Comparison of ENCODE assay signal across 8 cellular contexts in the genomic region with DNA sequence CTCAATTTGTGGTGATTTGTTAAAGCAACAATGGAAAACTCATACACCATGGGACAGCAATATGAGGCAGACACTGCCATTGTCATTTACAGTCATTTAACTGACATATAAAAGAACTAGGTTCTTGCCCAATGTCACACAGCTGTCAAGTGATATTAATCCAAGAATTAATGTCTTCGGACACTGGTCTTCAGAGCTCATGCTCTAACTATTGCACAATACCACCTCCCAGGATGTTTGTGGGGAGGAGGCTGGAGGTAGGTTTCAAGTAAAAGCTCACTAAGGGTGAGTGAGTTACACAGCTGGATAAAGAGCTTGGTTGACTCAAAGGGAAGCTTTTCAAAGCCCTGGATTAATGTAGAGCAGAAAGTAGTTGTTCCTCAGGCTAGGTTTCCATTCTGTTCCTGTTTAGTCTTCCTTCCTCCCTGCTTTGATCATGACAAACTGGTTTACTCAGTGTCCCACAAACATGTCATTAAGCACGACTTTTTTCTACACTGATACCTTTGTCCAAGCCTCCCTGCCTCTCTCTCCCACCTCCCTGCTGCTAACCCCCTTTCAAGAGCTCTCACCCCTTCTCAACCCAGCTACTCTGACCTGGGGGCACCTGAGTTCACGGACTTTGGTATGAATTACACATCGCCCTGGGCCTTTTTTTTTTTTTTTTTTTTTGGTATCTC. TPM values are rescaled to one million over a fixed set of nuclear protein-coding genes. Genes with fewer than 3 reads are reported as not detected.
A peak's percentile ranks its signal among the peaks of the same experiment; 100 is the strongest.
DNase-seq lines count a peak whose midpoint lies in the region; ATAC-seq, FAIRE-seq and TF ChIP-seq lines count a peak whose summit lies in the region.

No MANE protein-coding gene starts in this region.

- H3K4me1 ChIP-seq in GM23338 (ENCODE audit: insufficient read depth) (peaks cover 13% of the 10 kb centered on the region; the same call in 1 of the 2 replicates), neuron (ENCODE audit: insufficient read depth, low read length) (peaks cover 12% of the 10 kb centered on the region), A673 (ENCODE audit: insufficient read depth, low read length, poor library complexity, severe bottlenecking) (peaks cover 8% of the 10 kb centered on the region)

- TF ChIP-seq CTCF in GM23338 (conservative IDR thresholded peaks at IDR 0.05; ENCODE audit: low read depth in 2 of 2) (no peak), NB4 (IDR thresholded peaks at IDR 0.05; ENCODE audit: low read depth, low read length) (no peak), bronchial epithelial cell (IDR thresholded peaks at IDR 0.05; ENCODE audit: insufficient read depth, low read length, severe bottlenecking) (no peak), A673 (conservative IDR thresholded peaks at IDR 0.05; ENCODE audit: low read depth, low read length) (no peak)

- H3K4me3 ChIP-seq in GM23338 (no peak overlapping the region), NB4 (ENCODE audit: low read depth, low read length) (no peak overlapping the region), bronchial epithelial cell (ENCODE audit: low read depth, low read length) (no peak overlapping the region), neuron (ENCODE audit: low read length) (no peak overlapping the region), A673 (ENCODE audit: low read depth, low read length, poor library complexity, severe bottlenecking) (no peak overlapping the region)

- no peak for TF ChIP-seq POLR2A in NB4 (IDR thresholded peaks at IDR 0.05; ENCODE audit: extremely low read depth, insufficient read length)

- no peaks in the 10 kb centered on the region for H3K36me3 Mint-ChIP-seq in GM23338 (ENCODE audit: low read depth)

- no peaks in the 10 kb centered on the region for H3K79me2 ChIP-seq in GM23338 (replicated peaks; ENCODE audit: insufficient read depth)

- H3F3A ChIP-seq in GM23338 (replicated peaks; ENCODE audit: low read depth), result no peaks in the 10 kb centered on the region

- peaks cover 4% of the 10 kb centered on the region; the same call in 2 of the 3 replicates for H3K9me3 Mint-ChIP-seq in GM23338

- BruUV-seq in A673 (replicated peaks; lab: Mats Ljungman, UMichigan), result no TSS peak

- H3K9me2 ChIP-seq in GM23338 (ENCODE audit: insufficient read depth), result no peaks in the 10 kb centered on the region

- DNase-seq in GM23338 (ENCODE audit: low spot score), result no peak
- peak; percentile 91 for DNase-seq in NB4 (ENCODE audit: low read depth)
- peak; percentile 83 for DNase-seq in bronchial epithelial cell (ENCODE audit: low read depth)
- DNase-seq in pons (ENCODE audit: low spot score), result no peak
- DNase-seq in A673 (ENCODE audit: low spot score), result no peak

- intact Hi-C loops in A673 (cut with micrococcal nuclease; ENCODE audit: unreplicated experiment), result loop anchor here (10.0 kb wide), 1 partner anchor 253 kb away; a partner anchor contains a TSS

- no peak overlapping the region for H2AFZ ChIP-seq in GM23338
- H2AFZ ChIP-seq in neuron (ENCODE audit: low read depth, low read length), result peak overlapping the region; percentile 90

- no peak overlapping the region for H3K27ac Mint-ChIP-seq in GM23338

- H3K27ac ChIP-seq in GM23338 (ENCODE audit: low read depth) (no peak overlapping the region), A673 (ENCODE audit: low read depth, low read length, poor library complexity, severe bottlenecking) (no peak overlapping the region)

- H3K27me3 Mint-ChIP-seq in GM23338 (ENCODE audit: insufficient read depth, low read depth, poor library complexity), result peaks cover 27% of the 10 kb centered on the region

- H3K4me2 ChIP-seq in GM23338, result peak overlapping the region; percentile 93

- H3K27me3 ChIP-seq in GM23338 (ENCODE audit: insufficient read depth) (peaks cover 46% of the 10 kb centered on the region), bronchial epithelial cell (ENCODE audit: control insufficient read depth, insufficient read depth, low read length) (no peaks in the 10 kb centered on the region), neuron (ENCODE audit: insufficient read depth, low read length) (no peaks in the 10 kb centered on the region), A673 (replicated peaks; ENCODE audit: insufficient read depth, low read depth, low read length, poor library complexity) (no peaks in the 10 kb centered on the region)

- H3K4me3 Mint-ChIP-seq in GM23338, result peak overlapping the region; percentile 86

- H3K9me3 ChIP-seq in neuron (ENCODE audit: low read length) (no peaks in the 10 kb centered on the region), A673 (ENCODE audit: low read depth, low read length, poor library complexity, severe bottlenecking) (no peaks in the 10 kb centered on the region)

- CTCF ChIA-PET in A673 (lab: Charles Lee), result interaction anchor here (0.5 to 1.4 kb wide), 3 partner anchors 8 to 355 kb away, joined by 3 to 4 read pairs (median 3); no protein-coding TSS in a partner anchor

- peaks cover 13% of the 10 kb centered on the region; the same call in 2 of the 3 replicates for H3K4me1 Mint-ChIP-seq in GM23338

- no peaks in the 10 kb centered on the region; the same call in 1 of the 2 replicates for H4K20me1 ChIP-seq in GM23338 (replicated peaks; ENCODE audit: insufficient read depth)

- ATAC-seq in GM23338 (no peak), GM21367 (IDR thresholded peaks at IDR 0.05; ENCODE audit: unreplicated experiment) (no peak), HG03135 (IDR thresholded peaks at IDR 0.05; ENCODE audit: unreplicated experiment) (no peak)

- FAIRE-seq in bronchial epithelial cell (lab: Jason Lieb, UNC), result peak; percentile 91

- H3K36me3 ChIP-seq in GM23338 (ENCODE audit: insufficient read depth), result no peaks in the 10 kb centered on the region
- no peaks in the 10 kb centered on the region for H3K36me3 ChIP-seq in bronchial epithelial cell (ENCODE audit: control insufficient read depth, insufficient read depth, low read length)
- H3K36me3 ChIP-seq in neuron (ENCODE audit: insufficient read depth, low read length), result no peaks in the 10 kb centered on the region
- H3K36me3 ChIP-seq in A673 (ENCODE audit: insufficient read depth, low read length, poor library complexity, severe bottlenecking), result no peaks in the 10 kb centered on the region

- POLR2A ChIA-PET in A673 (lab: Charles Lee; ENCODE audit: low non-redundant PET), result no interaction called here

TF ChIP-seq in GM23338, 12 proteins besides CTCF, POLR2A, EP300 and RAD21:
- TF ChIP-seq EZH2phosphoT487 (IDR thresholded peaks at IDR 0.05; ENCODE audit: unreplicated experiment) (no peak), ZNF331 (CRISPR knock-in tag; IDR thresholded peaks at IDR 0.05; ENCODE audit: low read depth) (no peak), ZNF114 (CRISPR knock-in tag; IDR thresholded peaks at IDR 0.05) (no peak)
- TF ChIP-seq, protein P1, sequence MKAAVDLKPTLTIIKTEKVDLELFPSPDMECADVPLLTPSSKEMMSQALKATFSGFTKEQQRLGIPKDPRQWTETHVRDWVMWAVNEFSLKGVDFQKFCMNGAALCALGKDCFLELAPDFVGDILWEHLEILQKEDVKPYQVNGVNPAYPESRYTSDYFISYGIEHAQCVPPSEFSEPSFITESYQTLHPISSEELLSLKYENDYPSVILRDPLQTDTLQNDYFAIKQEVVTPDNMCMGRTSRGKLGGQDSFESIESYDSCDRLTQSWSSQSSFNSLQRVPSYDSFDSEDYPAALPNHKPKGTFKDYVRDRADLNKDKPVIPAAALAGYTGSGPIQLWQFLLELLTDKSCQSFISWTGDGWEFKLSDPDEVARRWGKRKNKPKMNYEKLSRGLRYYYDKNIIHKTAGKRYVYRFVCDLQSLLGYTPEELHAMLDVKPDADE (IDR thresholded peaks at IDR 0.05), result no peak

RNA-seq across cellular contexts. Expression of a gene that starts 1.0 kb away (rescaled TPM):
- 5.0 and 6.6 TPM in 2 replicates for total RNA-seq in GM23338 (2014; rRNA removed; shearing (Covaris generic))
- 4.6 and 6.0 TPM in 2 replicates for polyA plus RNA-seq in GM23338 (2016; fragmentation: Nextera tagmentation; extraction: Ambion mirVana)
- 9.3 and 12.4 TPM in 2 replicates for total RNA-seq in bronchial epithelial cell
- 32.6 and 35.0 TPM in 2 replicates for total RNA-seq in A673 (2021)

Comparison
In these comparisons a context has a peak if more than half of its experiments do, and no peak if none do; other contexts are left out.
1. DNase-seq: peak in NB4 (single experiment) and bronchial epithelial cell (single experiment); none in GM23338 (single experiment), pons (single experiment) and A673 (single experiment).